ENCODE assay signal across 29 cellular contexts in the genomic region with DNA sequence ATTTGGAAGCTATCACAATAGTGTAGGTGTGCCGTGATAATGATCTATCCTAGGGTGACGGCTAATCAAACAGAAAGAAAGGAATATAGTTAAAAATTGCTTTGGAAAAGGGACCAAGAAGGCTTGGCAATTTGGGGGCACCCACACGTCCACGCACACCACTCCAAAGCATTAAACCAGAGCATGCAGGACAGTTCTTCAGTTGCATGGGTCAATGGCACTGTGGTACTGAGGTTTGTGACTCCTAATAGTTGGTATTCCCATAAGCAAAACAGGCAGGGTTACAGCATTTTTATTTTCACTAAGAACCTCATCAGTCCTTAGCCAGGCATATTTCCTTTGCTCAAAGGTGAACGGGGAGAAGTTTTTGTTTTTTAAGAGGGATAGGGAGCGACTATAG.
"Had no signal": no experiment of that assay in that cellular context is flagged by ENCODE, and none has a peak within 500 bp of the region (broad histone marks: within the 10 kb centered on the region; RNA-seq: fewer than 3 reads in every experiment).

No MANE protein-coding gene starts in this region.

- H3K4me3 ChIP-seq: neural progenitor cell, ovary, psoas muscle, skin epidermis, smooth muscle cell, spleen, suprapubic skin, testis, tibial artery, transverse colon, upper lobe of right lung, uterus had no signal

- DNase-seq: naive thymus-derived CD8-positive, alpha-beta T cell; occipital lobe; ovary; posterior cingulate gyrus; psoas muscle; right cardiac atrium; spleen; stimulated activated CD4-positive, alpha-beta T cell treated with anti-CD3 and anti-CD28 coated beads, Interleukin-12 subunit alpha, Interleukin-12 subunit beta, amount 100 ng/mL, for 4 hours; stimulated activated CD4-positive, alpha-beta T cell treated with anti-CD3 and anti-CD28 coated beads, Interleukin-1b, Interleukin-23, amount 100 ng/mL, for 48 hours; stimulated activated CD4-positive, alpha-beta T cell treated with anti-CD3 and anti-CD28 coated beads, Interleukin-4, amount 100 ng/mL, for 1 hour; stimulated activated CD4-positive, alpha-beta T cell treated with anti-CD3 and anti-CD28 coated beads, Interleukin-4, amount 100 ng/mL, for 4 hours; stimulated activated CD8-positive, alpha-beta memory T cell treated with anti-CD3 and anti-CD28 coated beads, Interleukin-4, amount 100 ng/mL, for 48 hours; stimulated activated naive CD4-positive, alpha-beta T cell; stimulated activated naive CD8-positive, alpha-beta T cell treated with anti-CD3 and anti-CD28 coated beads, Interleukin-15, amount 100 ng/mL, for 72 hours; stimulated activated naive CD8-positive, alpha-beta T cell treated with anti-CD3 and anti-CD28 coated beads, Interleukin-15, Interleukin-2, amounts not matched to agents 100 U/mL and 50 U/mL, for 24 hours; substantia nigra; testis; tibial artery; transverse colon; upper lobe of right lung; uterus had no signal

- H3K4me1 ChIP-seq: neural progenitor cell, parathyroid adenoma, psoas muscle, spleen, suprapubic skin, testis, tibial artery, upper lobe of right lung, uterus had no signal

- H3K9ac ChIP-seq: neural progenitor cell, parathyroid adenoma had no signal

- H3K27me3 ChIP-seq: neural progenitor cell, ovary, spleen, suprapubic skin, testis, tibial artery, transverse colon, upper lobe of right lung, uterus had no signal

- H3K4me2 ChIP-seq: neural progenitor cell, smooth muscle cell had no signal

- H3K79me2 ChIP-seq: parathyroid adenoma had no signal

- H3K36me3 ChIP-seq: neural progenitor cell, ovary, spleen, suprapubic skin, tibial artery, transverse colon, upper lobe of right lung, uterus had no signal

- H3K9me3 ChIP-seq: ovary, psoas muscle, spleen, suprapubic skin, testis, tibial artery, transverse colon, upper lobe of right lung, uterus had no signal

- H2AFZ ChIP-seq: neural progenitor cell, parathyroid adenoma had no signal

- H3K27ac ChIP-seq: neural progenitor cell, ovary, parathyroid adenoma, psoas muscle, skin epidermis, spleen, suprapubic skin, testis, tibial artery, upper lobe of right lung, uterus had no signal

- ATAC-seq: naive thymus-derived CD8-positive, alpha-beta T cell; natural killer cell treated with Interleukin-12 subunit alpha and Interleukin-12 subunit beta and Interleukin-15 and Interleukin-18, amount 100 ng/mL, for 72 hours; psoas muscle; right cardiac atrium; sciatic nerve; stimulated activated memory B cell treated with anti-CD40 and anti-IgM and Interleukin-4, amounts not matched to agents 10 μg/mL and 1 μg/mL and 100 μg/mL, for 72 hours; stimulated activated naive CD8-positive, alpha-beta T cell treated with anti-CD3 and anti-CD28 coated beads, Interleukin-15, amount 100 ng/mL, for 72 hours; stimulated activated naive CD8-positive, alpha-beta T cell treated with anti-CD3 and anti-CD28 coated beads, Interleukin-15, Interleukin-2, amounts not matched to agents 100 U/mL and 50 U/mL, for 24 hours; upper lobe of right lung had no signal
